ENCODE assay signal across 21 cellular contexts in genomic region chr17:31443386-31443785, GRCh38. TPM values are rescaled to one million over a fixed set of nuclear protein-coding genes. Genes with fewer than 3 reads are reported as not detected.
"Had no signal": no experiment of that assay in that cellular context is flagged by ENCODE, and none has a peak within 500 bp of the region (broad histone marks: within the 10 kb centered on the region; RNA-seq: fewer than 3 reads in every experiment).

No MANE protein-coding gene starts in this region.

- DNase-seq: effector CD8-positive, alpha-beta T cell; endodermal cell; gastrocnemius medialis; mesenchymal stem cell; naive thymus-derived CD4-positive, alpha-beta T cell; right cardiac atrium; sigmoid colon; stimulated activated CD4-positive, alpha-beta T cell treated with anti-CD3 and anti-CD28 coated beads, Interleukin-4, amount 100 ng/mL, for 4 hours; stimulated activated naive B cell treated with anti-CD40 and anti-IgM and Interleukin-4, amounts not matched to agents 10 μg/mL and 1 μg/mL and 100 μg/mL, for 72 hours; trophoblast cell had no signal

- H3K36me3 ChIP-seq: gastrocnemius medialis, neural progenitor cell, prostate gland, sigmoid colon, thyroid gland, vagina had no signal

- H3K27ac Mint-ChIP-seq: endodermal cell; mesothelial cell of epicardium; naive thymus-derived CD4-positive, alpha-beta T cell; nephron; neural progenitor cell; stimulated activated naive B cell treated with anti-CD40 and anti-IgM and Interleukin-4, amounts not matched to agents 10 μg/mL and 1 μg/mL and 100 μg/mL, for 72 hours; stimulated activated naive CD8-positive, alpha-beta T cell treated with anti-CD3 and anti-CD28 coated beads, Interleukin-15, Interleukin-2, amounts not matched to agents 100 ng/mL and 50 ng/mL, for 24 hours had no signal

- H3K9me3 ChIP-seq: gastrocnemius medialis, prostate gland, sigmoid colon, thyroid gland, vagina had no signal

- H3K27me3 ChIP-seq: gastrocnemius medialis, neural progenitor cell, sigmoid colon, thyroid gland, vagina had no signal

- H3K4me1 Mint-ChIP-seq: endodermal cell, mesothelial cell of epicardium, nephron had no signal

- H3K36me3 Mint-ChIP-seq: mesothelial cell of epicardium; naive thymus-derived CD4-positive, alpha-beta T cell; neural progenitor cell; stimulated activated naive B cell treated with anti-CD40 and anti-IgM and Interleukin-4, amounts not matched to agents 10 μg/mL and 1 μg/mL and 100 μg/mL, for 72 hours had no signal

- H3K4me3 Mint-ChIP-seq: endodermal cell; mesothelial cell of epicardium; naive thymus-derived CD4-positive, alpha-beta T cell; nephron; neural progenitor cell; stimulated activated naive B cell treated with anti-CD40 and anti-IgM and Interleukin-4, amounts not matched to agents 10 μg/mL and 1 μg/mL and 100 μg/mL, for 72 hours; stimulated activated naive CD8-positive, alpha-beta T cell treated with anti-CD3 and anti-CD28 coated beads, Interleukin-15, Interleukin-2, amounts not matched to agents 100 ng/mL and 50 ng/mL, for 24 hours had no signal

- ATAC-seq: esophagus mucosa; gastrocnemius medialis; left lobe of liver; naive thymus-derived CD4-positive, alpha-beta T cell; right cardiac atrium; stimulated activated naive B cell treated with anti-CD40 and anti-IgM and Interleukin-4, amounts not matched to agents 10 μg/mL and 1 μg/mL and 100 μg/mL, for 72 hours had no signal

- H3K9me3 Mint-ChIP-seq: endodermal cell; mesothelial cell of epicardium; nephron; neural progenitor cell; stimulated activated naive B cell treated with anti-CD40 and anti-IgM and Interleukin-4, amounts not matched to agents 10 μg/mL and 1 μg/mL and 100 μg/mL, for 72 hours; stimulated activated naive CD8-positive, alpha-beta T cell treated with anti-CD3 and anti-CD28 coated beads, Interleukin-15, Interleukin-2, amounts not matched to agents 100 ng/mL and 50 ng/mL, for 24 hours had no signal

- H3K4me1 ChIP-seq: gastrocnemius medialis, neural progenitor cell, prostate gland, sigmoid colon, vagina had no signal

- H3K27me3 Mint-ChIP-seq: stimulated activated naive B cell treated with anti-CD40 and anti-IgM and Interleukin-4, amounts not matched to agents 10 μg/mL and 1 μg/mL and 100 μg/mL, for 72 hours; stimulated activated naive CD8-positive, alpha-beta T cell treated with anti-CD3 and anti-CD28 coated beads, Interleukin-15, Interleukin-2, amounts not matched to agents 100 ng/mL and 50 ng/mL, for 24 hours had no signal

- H3K4me3 ChIP-seq: gastrocnemius medialis, neural progenitor cell, prostate gland, sigmoid colon, thyroid gland, vagina had no signal

- H3K27ac ChIP-seq: epithelial cell of prostate, gastrocnemius medialis, neural progenitor cell, prostate gland, sigmoid colon, thyroid gland, vagina had no signal

RNA-seq across cellular contexts. Expression of gene RAB11FIP4, which starts 51.9 kb away (rescaled TPM):
- total RNA-seq: glomerular endothelial cell had no signal
